Comparison of ENCODE assay signal across 1 cellular context in genomic region chr22:40748388-40748970, GRCh38.
TF ChIP-seq lines count a peak whose summit lies in the region.

No MANE protein-coding gene starts in this region.

TF ChIP-seq in GM23338, 12 proteins besides CTCF, POLR2A, EP300 and RAD21:
- TF ChIP-seq EZH2 (IDR thresholded peaks at IDR 0.05; ENCODE audit: low read depth, unreplicated experiment) (no peak), EZH2phosphoT487 (IDR thresholded peaks at IDR 0.05; ENCODE audit: unreplicated experiment) (no peak), POLR2AphosphoS5 (IDR thresholded peaks at IDR 0.05; ENCODE audit: low read depth) (no peak), ZNF114 (CRISPR knock-in tag; IDR thresholded peaks at IDR 0.05) (no peak), ETS1 (IDR thresholded peaks at IDR 0.05) (no peak), ZNF462 (CRISPR knock-in tag; IDR thresholded peaks at IDR 0.05) (no peak), CREB1 (CRISPR knock-in tag; IDR thresholded peaks at IDR 0.05; ENCODE audit: low read depth) (no peak), STAT1 (IDR thresholded peaks at IDR 0.05; ENCODE audit: unreplicated experiment) (no peak), NANOG (IDR thresholded peaks at IDR 0.05; ENCODE audit: borderline replicate concordance) (no peak), ZNF331 (CRISPR knock-in tag; IDR thresholded peaks at IDR 0.05; ENCODE audit: low read depth) (no peak), REST (IDR thresholded peaks at IDR 0.05; ENCODE audit: unreplicated experiment) (no peak)
TF ChIP-seq in GM23338: peak in this region for 0.
